1 cellular context compared by ENCODE assay signal in the genomic region with DNA sequence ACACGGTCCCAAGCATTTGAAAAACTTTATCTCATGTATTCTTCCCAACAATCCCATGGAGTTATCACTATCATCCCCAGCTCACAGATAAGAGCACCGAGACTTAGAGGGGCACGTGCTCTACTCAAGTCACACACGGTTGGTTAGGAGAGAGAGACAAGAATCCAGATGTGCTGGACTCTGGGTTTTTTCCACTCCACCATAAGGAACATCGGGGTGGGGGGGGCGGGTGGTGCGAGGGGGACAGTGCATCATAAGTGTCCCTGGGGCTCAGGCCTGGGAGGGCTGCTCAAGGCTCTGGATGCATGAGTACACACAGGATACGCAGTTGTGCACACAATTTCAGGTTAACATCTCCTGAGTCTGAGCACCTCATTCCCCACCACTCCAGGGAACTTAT.
TF ChIP-seq lines count a peak whose summit lies in the region.

No MANE protein-coding gene starts in this region.

TF ChIP-seq in IMR-90, 13 proteins besides CTCF, POLR2A, EP300 and RAD21 (continued from another document):
- TF ChIP-seq, protein P1, sequence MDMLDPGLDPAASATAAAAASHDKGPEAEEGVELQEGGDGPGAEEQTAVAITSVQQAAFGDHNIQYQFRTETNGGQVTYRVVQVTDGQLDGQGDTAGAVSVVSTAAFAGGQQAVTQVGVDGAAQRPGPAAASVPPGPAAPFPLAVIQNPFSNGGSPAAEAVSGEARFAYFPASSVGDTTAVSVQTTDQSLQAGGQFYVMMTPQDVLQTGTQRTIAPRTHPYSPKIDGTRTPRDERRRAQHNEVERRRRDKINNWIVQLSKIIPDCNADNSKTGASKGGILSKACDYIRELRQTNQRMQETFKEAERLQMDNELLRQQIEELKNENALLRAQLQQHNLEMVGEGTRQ (IDR thresholded peaks at IDR 0.05; ENCODE audit: low read depth, low read length), result peak; percentile 56; the same call in 1 of the 2 replicates
- no peak for TF ChIP-seq FOS (IDR thresholded peaks at IDR 0.05; ENCODE audit: low read depth, low read length)
- TF ChIP-seq SMC3 (IDR thresholded peaks at IDR 0.05; ENCODE audit: low read depth, low read length), result no peak
- TF ChIP-seq NFE2L2 (IDR thresholded peaks at IDR 0.05; ENCODE audit: low read depth, low read length), result no peak
- no peak for TF ChIP-seq CEBPB (IDR thresholded peaks at IDR 0.05; ENCODE audit: low read depth, low read length)
- no peak for TF ChIP-seq CHD1 (IDR thresholded peaks at IDR 0.05; ENCODE audit: low read depth, low read length)
- no peak for TF ChIP-seq MAZ (IDR thresholded peaks at IDR 0.05; ENCODE audit: borderline replicate concordance, low read depth, low read length)
